In the genomic region with DNA sequence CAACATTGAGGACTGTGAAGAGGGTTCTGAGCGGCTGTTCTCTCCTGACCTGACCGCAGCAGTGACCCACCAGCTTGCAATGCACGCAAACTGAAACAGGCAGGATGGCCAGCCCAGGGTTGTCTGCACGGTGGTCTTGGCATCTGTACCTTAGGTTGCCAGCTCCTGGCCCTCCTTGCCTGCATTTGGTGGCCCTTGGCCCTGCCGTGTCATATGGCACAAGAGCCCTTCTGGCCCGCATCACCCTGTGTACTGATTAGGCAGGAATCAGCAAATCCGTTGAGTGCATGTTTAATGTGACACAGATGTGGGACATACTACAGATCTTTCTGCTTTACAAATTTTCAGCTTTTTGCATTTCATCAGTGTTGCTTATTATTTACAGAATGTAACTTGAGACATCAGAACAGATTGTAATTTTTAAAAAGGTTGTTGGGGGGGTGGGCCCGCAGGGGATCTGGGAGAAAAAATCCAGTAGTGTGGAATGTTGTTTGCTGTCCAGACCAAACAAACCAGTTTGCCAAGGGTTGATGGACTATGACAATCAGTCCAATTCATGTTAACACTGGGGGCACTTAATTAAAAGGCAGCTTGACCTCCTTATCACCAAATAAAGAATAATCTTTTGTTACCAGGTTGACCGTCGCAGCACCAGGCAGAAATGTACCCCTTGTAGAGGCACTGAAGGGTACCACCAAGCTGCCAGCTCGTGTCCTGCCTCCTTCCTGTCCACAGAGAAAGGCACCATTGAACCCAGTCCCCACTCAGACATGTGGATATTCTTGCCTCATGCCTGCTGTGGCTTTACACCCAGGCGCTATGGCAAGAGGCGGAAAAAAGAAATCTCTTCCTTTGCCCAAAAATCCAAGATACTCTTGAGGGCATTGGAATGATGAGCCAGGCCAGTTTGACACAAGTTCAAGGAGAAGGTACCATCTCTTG, we compare ENCODE assay signal across 13 cellular contexts.
DNase-seq lines count a peak whose midpoint lies in the region; ATAC-seq, FAIRE-seq and TF ChIP-seq lines count a peak whose summit lies in the region.
"Had no signal": no experiment of that assay in that cellular context is flagged by ENCODE, and none has a peak within 500 bp of the region (broad histone marks: within the 10 kb centered on the region; RNA-seq: fewer than 3 reads in every experiment).

No MANE protein-coding gene starts in this region.

- H3K4me3 ChIP-seq in HEK293 (ENCODE audit: low read depth, low read length) (no peak overlapping the region), K562 (no peak overlapping the region), suprapubic skin (no peak overlapping the region)
- H3K4me3 ChIP-seq in effector memory CD4-positive, alpha-beta T cell (ENCODE audit: insufficient read depth, low read depth, low read length, poor library complexity, severe bottlenecking) = no peak overlapping the region

- ATAC-seq in K562 (no peak), left lobe of liver (peak; percentile 81), HG03095 (IDR thresholded peaks at IDR 0.05; ENCODE audit: unreplicated experiment) (no peak)

- CTCF ChIA-PET in HEK293 (lab: Yijun Ruan, JAX) (interaction anchor here (0.7 kb wide), 1 partner anchor 378 kb away, joined by 3 read pairs; no protein-coding TSS in a partner anchor), K562 (lab: Yijun Ruan, JAX; ENCODE audit: low intra/inter-chr PET ratio) (no interaction called here)

- DNase-seq in K562 (ENCODE audit: extremely low read depth in 1 of 4, low spot score in 3 of 4) = no peak
- DNase-seq in left lobe of liver (ENCODE audit: low spot score) = peak; percentile 58
- DNase-seq in suprapubic skin (ENCODE audit: low spot score in 2 of 2) = no peak
- no peak for DNase-seq in effector memory CD4-positive, alpha-beta T cell
- no peak for DNase-seq in activated CD4-positive, alpha-beta T cell treated with anti-CD3 and anti-CD28 coated beads, Interleukin-2, amount 50 U/mL, for 4 hours
- DNase-seq: activated CD4-positive, alpha-beta T cell treated with anti-CD3 and anti-CD28 coated beads for 1 hour; activated gamma-delta T cell; hypothalamus; NCI-H526; SIG-M5 had no signal

- H3K9me3 ChIP-seq in HEK293 (ENCODE audit: control insufficient read depth, insufficient read depth, low read depth, low read length) (no peaks in the 10 kb centered on the region), K562 (replicated peaks; ENCODE audit: control insufficient read depth, insufficient read depth, low read depth, low read length) (no peaks in the 10 kb centered on the region), suprapubic skin (no peaks in the 10 kb centered on the region)
- H3K9me3 ChIP-seq in effector memory CD4-positive, alpha-beta T cell (ENCODE audit: control insufficient read depth, low read length) = no peaks in the 10 kb centered on the region

- H3K9me1 ChIP-seq in K562 (ENCODE audit: control insufficient read depth, insufficient read depth, low read length) = no peaks in the 10 kb centered on the region

- H2AFZ ChIP-seq in K562 (ENCODE audit: low read depth, low read length) = no peak overlapping the region

- TF ChIP-seq POLR2A in K562 (conservative IDR thresholded peaks at IDR 0.05) = no peak
- TF ChIP-seq POLR2A in suprapubic skin (IDR thresholded peaks at IDR 0.05) = no peak

- intact Hi-C loops in K562 (cut with micrococcal nuclease) = no loop called here

- in situ Hi-C loops in K562 (cut with MboI) = no loop called here

- no peak overlapping the region for H3K27ac ChIP-seq in HEK293 (ENCODE audit: extremely low read depth, low read depth, low read length)
- no peak overlapping the region for H3K27ac ChIP-seq in K562 (ENCODE audit: extremely low read depth, low read depth, low read length)
- peak overlapping the region; percentile 80 for H3K27ac ChIP-seq in suprapubic skin
- H3K27ac ChIP-seq in effector memory CD4-positive, alpha-beta T cell (ENCODE audit: insufficient read depth, low read length, poor library complexity, severe bottlenecking) = no peak overlapping the region
- H3K27ac ChIP-seq: HL-60 had no signal

- no peaks in the 10 kb centered on the region for H3K79me2 ChIP-seq in K562 (ENCODE audit: control insufficient read depth, insufficient read depth, low read length)

- H3K4me1 ChIP-seq in HEK293 (ENCODE audit: control insufficient read depth, insufficient read depth, low read length) (peaks cover 8% of the 10 kb centered on the region), K562 (replicated peaks in 1 of 2; ENCODE audit: control insufficient read depth in 2 of 2, insufficient read depth in 2 of 2, low read length in 2 of 2) (peaks cover 20 to 22% of the 10 kb centered on the region in 2 experiments; a peak in 4 of 5 replicates), suprapubic skin (peaks cover 32% of the 10 kb centered on the region)
- peaks cover 13% of the 10 kb centered on the region for H3K4me1 ChIP-seq in effector memory CD4-positive, alpha-beta T cell (ENCODE audit: control insufficient read depth, insufficient read depth, low read length, poor library complexity, severe bottlenecking)

- H3K36me3 ChIP-seq in HEK293 (ENCODE audit: control insufficient read depth in 2 of 2, insufficient read depth in 1 of 2, low read length in 2 of 2) (peaks cover 0 to 11% of the 10 kb centered on the region in 2 experiments; a peak in 1 of 3 replicates), K562 (ENCODE audit: control insufficient read depth, insufficient read depth, low read length) (peaks cover 35% of the 10 kb centered on the region), suprapubic skin (peaks cover 12% of the 10 kb centered on the region)
- H3K36me3 ChIP-seq in effector memory CD4-positive, alpha-beta T cell (ENCODE audit: control insufficient read depth, insufficient read depth, low read length) = no peaks in the 10 kb centered on the region

- 92% methylated on average over 13 of the region's 13 CpGs for WGBS in K562 (ENCODE audit: insufficient coverage, low coverage, missing lambda C conversion rate)
- 69% methylated on average over 13 of the region's 13 CpGs for WGBS in suprapubic skin

- no peak for TF ChIP-seq RAD21 in K562 (CRISPR knock-in tag; conservative IDR thresholded peaks at IDR 0.05 in 1 of 2, IDR thresholded peaks at IDR 0.05 in 1 of 2)

- H3K9ac ChIP-seq in K562 (ENCODE audit: insufficient read depth in 1 of 2, low read depth in 2 of 2, low read length in 2 of 2) = peak overlapping the region in 1 of 2 experiments; percentile 53; a peak in 1 of 4 replicates

- POLR2A ChIA-PET in HEK293 (lab: Yijun Ruan, JAX) = interaction anchor here (1.0 kb wide), 1 partner anchor 132 kb away, joined by 5 read pairs; a partner anchor contains a TSS
- POLR2A ChIA-PET in K562 (lab: Yijun Ruan, JAX) = interaction anchor here (1.0 to 1.6 kb wide), 3 partner anchors 9 to 43 kb away, joined by 3 read pairs; no protein-coding TSS in a partner anchor

- TF ChIP-seq EP300 in K562 (IDR thresholded peaks at IDR 0.05; ENCODE audit: low read length) = no peak
- no peak for TF ChIP-seq EP300 in suprapubic skin (IDR thresholded peaks at IDR 0.05)

- no peak for FAIRE-seq in K562 (lab: Jason Lieb, UNC)

- H4K20me1 ChIP-seq in K562 (replicated peaks; ENCODE audit: control insufficient read depth, insufficient read depth, low read length) = no peaks in the 10 kb centered on the region

- H3K27me3 ChIP-seq in K562 (ENCODE audit: control insufficient read depth in 2 of 2, insufficient read depth in 2 of 2, low read length in 2 of 2) = no peaks in the 10 kb centered on the region
- H3K27me3 ChIP-seq in suprapubic skin = no peaks in the 10 kb centered on the region
- no peaks in the 10 kb centered on the region for H3K27me3 ChIP-seq in effector memory CD4-positive, alpha-beta T cell (replicated peaks; ENCODE audit: control insufficient read depth, insufficient read depth, low read length, poor library complexity, severe bottlenecking)

- BruUV-seq in K562 (replicated peaks; lab: Mats Ljungman, UMichigan) = no TSS peak

- no peak for TF ChIP-seq CTCF in HEK293 (tag by site-specific recombination; IDR thresholded peaks at IDR 0.05)
- no peak for TF ChIP-seq CTCF in K562 (IDR thresholded peaks at IDR 0.05 in 2 of 3, conservative IDR thresholded peaks at IDR 0.05 in 1 of 3; ENCODE audit: insufficient read depth in 2 of 3, low read depth in 1 of 3, low read length in 3 of 3)
- no peak for TF ChIP-seq CTCF in suprapubic skin (IDR thresholded peaks at IDR 0.05)

- H3K4me2 ChIP-seq in K562 (ENCODE audit: insufficient read depth, low read length) = no peak overlapping the region

TF ChIP-seq in HEK293, 187 proteins besides CTCF, POLR2A, EP300 and RAD21 (continues in another document):
- TF ChIP-seq, protein P1, sequence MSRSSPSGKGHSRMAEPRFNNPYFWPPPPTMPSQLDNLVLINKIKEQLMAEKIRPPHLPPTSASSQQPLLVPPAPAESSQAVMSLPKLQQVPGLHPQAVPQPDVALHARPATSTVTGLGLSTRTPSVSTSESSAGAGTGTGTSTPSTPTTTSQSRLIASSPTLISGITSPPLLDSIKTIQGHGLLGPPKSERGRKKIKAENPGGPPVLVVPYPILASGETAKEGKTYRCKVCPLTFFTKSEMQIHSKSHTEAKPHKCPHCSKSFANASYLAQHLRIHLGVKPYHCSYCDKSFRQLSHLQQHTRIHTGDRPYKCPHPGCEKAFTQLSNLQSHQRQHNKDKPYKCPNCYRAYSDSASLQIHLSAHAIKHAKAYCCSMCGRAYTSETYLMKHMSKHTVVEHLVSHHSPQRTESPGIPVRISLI (tag by site-specific recombination; IDR thresholded peaks at IDR 0.05) = no peak

TF ChIP-seq in K562, 482 proteins besides CTCF, POLR2A, EP300 and RAD21:
- peak; percentile 87 for TF ChIP-seq WHSC1 (IDR thresholded peaks at IDR 0.05; ENCODE audit: low read length)
- TF ChIP-seq RBM17 (IDR thresholded peaks at IDR 0.05; ENCODE audit: borderline replicate concordance, low read depth, low read length) = no peak
TF ChIP-seq in K562: peak in this region for 1.
